In the genomic region with DNA sequence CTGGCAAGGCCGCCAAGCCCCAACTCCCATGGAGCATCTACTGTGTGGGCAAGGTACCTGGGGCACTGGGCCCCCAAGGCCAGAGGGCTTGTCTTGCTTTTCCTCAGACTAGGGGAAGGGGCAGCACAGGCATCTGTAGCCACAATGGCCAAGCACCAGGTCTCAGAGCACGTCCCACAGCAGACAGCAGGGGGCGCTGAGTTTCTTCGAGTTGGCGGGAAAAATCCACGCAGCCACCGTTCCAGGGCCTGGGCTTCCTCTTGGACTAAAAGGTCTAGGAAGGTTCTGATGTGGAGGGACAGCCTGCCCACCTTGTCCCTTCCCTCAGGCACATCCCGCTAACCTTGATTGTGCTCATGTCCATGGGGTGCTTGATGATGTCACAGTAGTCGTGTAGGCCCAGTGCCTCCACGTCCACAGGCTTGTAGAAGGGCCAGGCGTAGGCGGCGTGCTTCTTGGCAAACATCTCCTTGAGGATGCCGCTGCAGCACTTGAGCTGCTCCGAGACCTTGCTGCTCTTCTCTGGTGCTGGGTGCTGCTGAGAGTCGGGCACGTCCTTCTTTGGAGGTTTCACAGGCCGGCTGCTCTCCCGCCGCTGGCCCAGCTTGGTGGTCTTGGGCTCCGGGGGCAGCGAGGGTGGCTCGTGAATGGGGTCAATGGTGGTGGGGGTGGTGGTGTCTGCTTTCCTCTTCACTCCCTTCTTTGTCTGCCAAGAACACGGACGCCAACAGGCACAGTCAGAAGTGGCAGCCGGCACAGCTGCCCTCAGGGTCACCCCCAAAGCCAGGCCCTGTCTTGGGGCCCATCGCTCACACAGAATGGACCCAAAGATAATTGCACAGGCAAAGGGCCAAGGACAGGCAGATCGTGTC, we compare ENCODE assay signal across 9 cellular contexts. TPM values are rescaled to one million over a fixed set of nuclear protein-coding genes. Genes with fewer than 3 reads are reported as not detected.
DNase-seq lines count a peak whose midpoint lies in the region; ATAC-seq and TF ChIP-seq lines count a peak whose summit lies in the region.
"Had no signal": no experiment of that assay in that cellular context is flagged by ENCODE, and none has a peak within 500 bp of the region (broad histone marks: within the 10 kb centered on the region; RNA-seq: fewer than 3 reads in every experiment).

No MANE protein-coding gene starts in this region.

- intact Hi-C loops in activated CD8-positive, alpha-beta T cell treated with anti-CD3 and anti-CD28 coated beads for 36 hours (cut with micrococcal nuclease) = loop anchor here (10.0 kb wide), 1 partner anchor 291 kb away; no protein-coding TSS in a partner anchor

- peaks cover 45% of the 10 kb centered on the region for H3K4me1 ChIP-seq in mesenchymal stem cell (ENCODE audit: control insufficient read depth, insufficient read depth, low read depth, low read length)

- peaks cover 78 to 86% of the 10 kb centered on the region in 2 experiments for H3K36me3 ChIP-seq in mesenchymal stem cell (ENCODE audit: control insufficient read depth in 1 of 2, insufficient read depth in 2 of 2, low read depth in 1 of 2, low read length in 2 of 2)

- H3K27ac ChIP-seq in mesenchymal stem cell (ENCODE audit: low read length, poor library complexity, severe bottlenecking) = no peak overlapping the region
- H3K27ac ChIP-seq: BLaER1 had no signal

- no peak overlapping the region for H3K4me2 ChIP-seq in mesenchymal stem cell (ENCODE audit: low read length, poor library complexity, severe bottlenecking)
- H3K4me2 ChIP-seq: BLaER1 had no signal

- no peak overlapping the region for H3K4me3 ChIP-seq in mesenchymal stem cell (ENCODE audit: insufficient read depth in 1 of 2, low read depth in 1 of 2, low read length in 2 of 2)
- H3K4me3 ChIP-seq: BLaER1 had no signal

- CTCF ChIA-PET in activated CD8-positive, alpha-beta T cell treated with anti-CD3 and anti-CD28 coated beads for 36 hours (lab: Charles Lee) = interaction anchor here (0.8 to 1.7 kb wide), 4 partner anchors 15 to 114 kb away, joined by 3 to 6 read pairs (median 4); no protein-coding TSS in a partner anchor

- H3K23ac ChIP-seq in mesenchymal stem cell (ENCODE audit: low read length in 2 of 2) = no peak overlapping the region

- no peak overlapping the region for H3K9ac ChIP-seq in mesenchymal stem cell (ENCODE audit: low read length)
- H3K9ac ChIP-seq: BLaER1 had no signal

- POLR2A ChIA-PET in activated CD8-positive, alpha-beta T cell treated with anti-CD3 and anti-CD28 coated beads for 36 hours (lab: Charles Lee) = interaction anchor here (1.1 kb wide), 1 partner anchor 114 kb away, joined by 3 read pairs; no protein-coding TSS in a partner anchor

- H2AFZ ChIP-seq in mesenchymal stem cell (ENCODE audit: low read depth, low read length) = no peak overlapping the region

- no peaks in the 10 kb centered on the region for H3K27me3 Mint-ChIP-seq in activated CD8-positive, alpha-beta T cell treated with anti-CD3 and anti-CD28 coated beads for 36 hours

- H3K9me3 Mint-ChIP-seq in activated CD8-positive, alpha-beta T cell treated with anti-CD3 and anti-CD28 coated beads for 36 hours = no peaks in the 10 kb centered on the region

- no peak overlapping the region for H4K91ac ChIP-seq in mesenchymal stem cell (ENCODE audit: low read length)

- WGBS in mesenchymal stem cell = 81% methylated on average over 27 of the region's 28 CpGs

- peaks cover 23% of the 10 kb centered on the region for H3K79me1 ChIP-seq in mesenchymal stem cell (replicated peaks; ENCODE audit: low read length, poor library complexity, severe bottlenecking)

- DNase-seq in NCI-H1417 (lab: John Stamatoyannopoulos, UW) (peak; percentile 26 to 64 (median 43)), NCI-H1417 treated with DMSO at 0.1 percent for 48 hours (lab: John Stamatoyannopoulos, UW) (no peak), NCI-H2196 (lab: John Stamatoyannopoulos, UW; ENCODE audit: unreplicated experiment) (peak; percentile 88), mesenchymal stem cell (peak; percentile 73)
- DNase-seq in activated CD8-positive, alpha-beta T cell treated with anti-CD3 and anti-CD28 coated beads for 36 hours = peak; percentile 82
- DNase-seq in effector CD8-positive, alpha-beta T cell (lab: John Stamatoyannopoulos, UW) = peak; percentile 62
- peak; percentile 43 for DNase-seq in stimulated activated CD8-positive, alpha-beta memory T cell treated with anti-CD3 and anti-CD28 coated beads, Interleukin-15, amount 100 ng/mL, for 1 hour (ENCODE audit: low read depth)

- no peak overlapping the region for H2AK5ac ChIP-seq in mesenchymal stem cell (ENCODE audit: low read length, severe bottlenecking)

- peaks cover 40% of the 10 kb centered on the region for H3K36me3 Mint-ChIP-seq in activated CD8-positive, alpha-beta T cell treated with anti-CD3 and anti-CD28 coated beads for 36 hours (ENCODE audit: low read depth)

- no peak overlapping the region for H3K14ac ChIP-seq in mesenchymal stem cell (ENCODE audit: low read length in 2 of 2)

- no peak overlapping the region for H2BK120ac ChIP-seq in mesenchymal stem cell (ENCODE audit: low read depth, low read length)

- H3K4ac ChIP-seq in mesenchymal stem cell (ENCODE audit: low read depth in 1 of 2, low read length in 2 of 2) = no peak overlapping the region

- H4K8ac ChIP-seq in mesenchymal stem cell (ENCODE audit: low read length) = no peak overlapping the region

- H3K18ac ChIP-seq in mesenchymal stem cell (ENCODE audit: low read depth in 1 of 2, low read length in 2 of 2) = no peak overlapping the region

- H3K27ac Mint-ChIP-seq in activated CD8-positive, alpha-beta T cell treated with anti-CD3 and anti-CD28 coated beads for 36 hours = no peak overlapping the region

- peak; percentile 74 for ATAC-seq in activated CD8-positive, alpha-beta T cell treated with anti-CD3 and anti-CD28 coated beads for 36 hours
- no peak for ATAC-seq in HG03354 (IDR thresholded peaks at IDR 0.05; ENCODE audit: poor library complexity, severe bottlenecking, unreplicated experiment)

- H3K4me3 Mint-ChIP-seq in activated CD8-positive, alpha-beta T cell treated with anti-CD3 and anti-CD28 coated beads for 36 hours = no peak overlapping the region

- H2BK15ac ChIP-seq in mesenchymal stem cell (ENCODE audit: low read depth, poor library complexity, severe bottlenecking) = no peak overlapping the region

- no peak overlapping the region for H2BK12ac ChIP-seq in mesenchymal stem cell (ENCODE audit: low read length in 2 of 2)

- H3K4me1 Mint-ChIP-seq in activated CD8-positive, alpha-beta T cell treated with anti-CD3 and anti-CD28 coated beads for 36 hours (ENCODE audit: low read depth) = peaks cover 9% of the 10 kb centered on the region

- peak; percentile 69 for TF ChIP-seq CTCF in activated CD8-positive, alpha-beta T cell treated with anti-CD3 and anti-CD28 coated beads for 36 hours (IDR thresholded peaks at IDR 0.05)

- no peaks in the 10 kb centered on the region for H3K9me3 ChIP-seq in mesenchymal stem cell (ENCODE audit: control insufficient read depth, low read length)
- H3K9me3 ChIP-seq: BLaER1 had no signal

- no peaks in the 10 kb centered on the region for H3K27me3 ChIP-seq in mesenchymal stem cell (ENCODE audit: control insufficient read depth in 1 of 2, insufficient read depth in 1 of 2, low read length in 2 of 2)
- H3K27me3 ChIP-seq: BLaER1 had no signal

- H2BK5ac ChIP-seq in mesenchymal stem cell (ENCODE audit: low read depth, low read length, poor library complexity, severe bottlenecking) = no peak overlapping the region

RNA-seq across cellular contexts. Expression of a gene that starts 32.0 kb away (rescaled TPM):
- not detected for total RNA-seq in activated CD8-positive, alpha-beta T cell treated with anti-CD3 and anti-CD28 coated beads for 36 hours
- 0.01 TPM for polyA plus RNA-seq in mesenchymal stem cell (2013, experiment 1 of 2)
- not detected for polyA plus RNA-seq in mesenchymal stem cell (2013, experiment 2 of 2)
